In the genomic region with DNA sequence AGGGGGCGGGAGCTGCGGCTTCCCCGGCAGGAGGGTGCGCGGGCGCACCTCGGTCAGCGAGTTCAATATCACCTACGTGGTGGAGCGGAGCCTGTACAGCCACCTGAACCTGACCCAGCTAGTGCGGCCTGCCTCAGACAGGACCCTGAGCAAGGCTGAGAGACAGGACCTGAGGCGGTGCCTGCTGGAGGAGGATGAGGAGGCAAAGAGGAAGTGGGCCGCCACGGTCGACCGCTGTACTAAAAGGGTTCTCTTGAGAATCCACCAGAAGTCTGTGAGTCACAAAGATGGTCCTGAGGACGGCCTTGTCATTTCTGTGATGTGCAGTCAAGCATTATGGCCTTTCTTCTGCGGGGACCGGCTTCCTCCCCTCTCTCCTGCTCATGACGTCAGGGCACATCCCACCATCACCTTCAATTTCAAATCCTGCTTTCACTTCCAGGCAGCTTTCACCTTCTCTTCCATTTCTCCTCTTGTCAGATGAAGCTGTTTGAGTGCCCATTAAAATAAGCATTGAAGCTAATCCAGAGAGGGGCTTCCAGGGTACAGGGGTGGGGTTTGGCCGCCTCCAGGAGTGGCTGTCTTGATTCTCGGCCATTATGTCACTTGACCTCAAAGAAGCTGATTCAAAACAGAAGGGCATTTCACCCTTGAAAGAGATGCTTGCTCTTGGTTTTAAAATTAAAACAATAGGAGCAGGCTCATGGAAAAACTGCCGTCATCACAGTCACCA, we compare ENCODE assay signal across 9 cellular contexts.
DNase-seq lines count a peak whose midpoint lies in the region; ATAC-seq and TF ChIP-seq lines count a peak whose summit lies in the region.
"Had no signal": no experiment of that assay in that cellular context is flagged by ENCODE, and none has a peak within 500 bp of the region (broad histone marks: within the 10 kb centered on the region; RNA-seq: fewer than 3 reads in every experiment).

No MANE protein-coding gene starts in this region.

- TF ChIP-seq CTCF in GM12864 (IDR thresholded peaks at IDR 0.05; ENCODE audit: low read depth, low read length, missing control alignments) (no peak), adrenal gland (IDR thresholded peaks at IDR 0.05) (no peak)

- no peaks in the 10 kb centered on the region for H3K36me3 ChIP-seq in adrenal gland (replicated peaks in 1 of 2)

- WGBS in adrenal gland, 4 donors = 87 to 94% (median 93%) methylated on average over 15 to 23 of the region's 23 CpGs

- no peaks in the 10 kb centered on the region for H3K9me3 ChIP-seq in adrenal gland (replicated peaks in 1 of 3)

- no peak overlapping the region; the same call in 1 of the 2 replicates for H3K4me3 ChIP-seq in GM12864 (ENCODE audit: low read depth, low read length)
- no peak overlapping the region for H3K4me3 ChIP-seq in adrenal gland

- no peak overlapping the region for H3K27ac ChIP-seq in adrenal gland

- DNase-seq in GM12864 (ENCODE audit: low read depth) (peak; percentile 53), fibroblast of gingiva (ENCODE audit: low read depth) (peak; percentile 57), adrenal gland (no peak), activated gamma-delta T cell (lab: John Stamatoyannopoulos, UW) (no peak), NCI-H2171 (lab: John Stamatoyannopoulos, UW) (no peak), SHP77 (lab: John Stamatoyannopoulos, UW) (no peak)

- no peak for TF ChIP-seq POLR2A in adrenal gland (IDR thresholded peaks at IDR 0.05)

- peaks cover 0 to 16% of the 10 kb centered on the region in 2 donors for H3K4me1 ChIP-seq in adrenal gland (replicated peaks in 1 of 2)

- intact Hi-C loops in adrenal gland (cut with DNase I) = no loop called here

- H3K27me3 ChIP-seq in adrenal gland = no peaks in the 10 kb centered on the region

- ATAC-seq in GM21367 (IDR thresholded peaks at IDR 0.05; ENCODE audit: unreplicated experiment) (peak; percentile 95), HG03378 (IDR thresholded peaks at IDR 0.05; ENCODE audit: unreplicated experiment) (peak; percentile 94)
- ATAC-seq: Panc1 had no signal

Comparison
In these comparisons a context has a peak if more than half of its experiments do, and no peak if none do; other contexts are left out.
1. DNase-seq: peak in GM12864 (single experiment) and fibroblast of gingiva (single experiment); none in adrenal gland (0 of 7), activated gamma-delta T cell (single experiment), NCI-H2171 (single experiment) and SHP77 (0 of 2).